20 cellular contexts compared by ENCODE assay signal in the genomic region with DNA sequence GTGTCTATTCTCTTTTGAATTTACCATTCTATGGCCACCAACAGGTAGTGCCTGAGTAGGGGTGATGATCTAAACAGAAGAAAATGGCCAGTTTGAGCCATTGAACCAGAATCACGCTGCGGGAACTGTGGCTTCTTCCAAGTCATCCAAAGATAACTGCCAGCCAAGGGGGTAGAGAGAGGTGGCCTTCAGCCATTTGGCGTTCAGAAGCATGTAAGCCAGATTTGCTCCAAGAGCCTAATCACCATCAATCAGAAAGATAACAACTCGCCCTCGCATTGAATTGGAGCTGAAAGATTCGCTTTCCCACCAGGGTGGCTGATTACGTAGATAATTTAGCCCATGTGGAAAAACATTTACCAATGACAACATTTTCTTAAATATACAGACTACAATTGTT.
"Had no signal": no experiment of that assay in that cellular context is flagged by ENCODE, and none has a peak within 500 bp of the region (broad histone marks: within the 10 kb centered on the region; RNA-seq: fewer than 3 reads in every experiment).

No MANE protein-coding gene starts in this region.

- ATAC-seq: activated T-cell treated with anti-CD3 and anti-CD28 coated beads, Interleukin-2, amount 50 U/mL, for 72 hours; left colon; naive thymus-derived CD4-positive, alpha-beta T cell had no signal

- H3K27ac ChIP-seq: testis, uterus had no signal

- H3K4me1 ChIP-seq: testis, uterus had no signal

- H3K36me3 ChIP-seq: uterus had no signal

- H3K27me3 ChIP-seq: testis, uterus had no signal

- DNase-seq: activated CD4-positive, alpha-beta memory T cell treated with anti-CD3 and anti-CD28 coated beads for 36 hours; activated CD4-positive, alpha-beta T cell treated with anti-CD3 and anti-CD28 coated beads for 48 hours; activated effector memory CD4-positive, alpha-beta T cell treated with Interleukin-2 at 50 U/mL for 16 hours; activated naive CD4-positive, alpha-beta T cell treated with anti-CD3 and anti-CD28 coated beads for 36 hours; activated naive CD8-positive, alpha-beta T cell treated with anti-CD3 and anti-CD28 coated beads, Interleukin-2, amount 10 ng/mL, durations not matched to agents 7 days and 5 days; activated T-cell treated with anti-CD3 and anti-CD28 coated beads, Interleukin-2, amount 50 U/mL, for 72 hours; amniotic stem cell; effector CD4-positive, alpha-beta T cell; erythroblast; foreskin fibroblast; left colon; naive thymus-derived CD4-positive, alpha-beta T cell; retina; stimulated activated CD4-positive, alpha-beta T cell treated with anti-CD3 and anti-CD28 coated beads, Interleukin-2, amount 100 ng/mL, for 48 hours; stimulated activated CD8-positive, alpha-beta memory T cell treated with anti-CD3 and anti-CD28 coated beads, Interleukin-4, amount 100 ng/mL, for 48 hours; stimulated activated naive CD4-positive, alpha-beta T cell; testis; trophoblast cell; uterus had no signal

- H3K4me3 ChIP-seq: lung, testis, uterus had no signal

- H3K9me3 ChIP-seq: testis, uterus had no signal
